Comparison of ENCODE assay signal across 11 cellular contexts in genomic region chr13:101875717-101876393, GRCh38.
A peak's percentile ranks its signal among the peaks of the same experiment; 100 is the strongest.
DNase-seq lines count a peak whose midpoint lies in the region; ATAC-seq, FAIRE-seq and TF ChIP-seq lines count a peak whose summit lies in the region.
"Had no signal": no experiment of that assay in that cellular context is flagged by ENCODE, and none has a peak within 500 bp of the region (broad histone marks: within the 10 kb centered on the region; RNA-seq: fewer than 3 reads in every experiment).

No MANE protein-coding gene starts in this region.

- FAIRE-seq in H1 (lab: Jason Lieb, UNC): no peak

- no peak overlapping the region for H3K27ac Mint-ChIP-seq in HFFc6
- H3K27ac Mint-ChIP-seq: T-helper 1 cell treated with Interleukin-12 subunit alpha and Interleukin-12 subunit beta and Interleukin-4 antibody, amounts not matched to agents 30 μg/mL and 1 μg/mL, for 36 hours had no signal

- no peak overlapping the region for H2BK5ac ChIP-seq in H1 (ENCODE audit: low read depth, low read length)

- CTCF ChIA-PET in H1 (lab: Charles Lee; ENCODE audit: partially characterized antibody): interaction anchor here (0.6 to 1.0 kb wide), 3 partner anchors 18 to 82 kb away, joined by 3 read pairs; no protein-coding TSS in a partner anchor

- H2BK20ac ChIP-seq in H1 (ENCODE audit: low read length): no peak overlapping the region

- no peak for ATAC-seq in GM18517 (IDR thresholded peaks at IDR 0.05; ENCODE audit: unreplicated experiment)
- ATAC-seq in HG03135 (IDR thresholded peaks at IDR 0.05; ENCODE audit: unreplicated experiment): no peak

- DNase-seq in HFFc6: peak; percentile 20
- peak; percentile 96 to 99 for DNase-seq in NCI-H526 (lab: John Stamatoyannopoulos, UW)
- no peak for DNase-seq in H1 (ENCODE audit: low read depth in 1 of 2, low spot score in 2 of 2)
- peak; percentile 89 for DNase-seq in retinal pigment epithelial cell (ENCODE audit: low read depth)
- no peak for DNase-seq in stimulated activated CD4-positive, alpha-beta T cell treated with anti-CD3 and anti-CD28 coated beads, Interleukin-4, amount 100 ng/mL, for 4 hours
- DNase-seq in NCI-H446 treated with DMSO at 0.1 percent for 48 hours (lab: John Stamatoyannopoulos, UW): no peak

- H3K27ac ChIP-seq in H1 (ENCODE audit: low read depth, low read length): no peak overlapping the region
- H3K27ac ChIP-seq: esophagus muscularis mucosa had no signal

- no peaks in the 10 kb centered on the region for H3K9me3 ChIP-seq in H1 (ENCODE audit: insufficient read depth in 2 of 2, low read depth in 1 of 2, low read length in 1 of 2)
- H3K9me3 ChIP-seq: esophagus muscularis mucosa had no signal

- no peak overlapping the region for H4K91ac ChIP-seq in H1 (replicated peaks; ENCODE audit: insufficient read length, low read length)

- H4K8ac ChIP-seq in H1 (ENCODE audit: extremely low read depth, insufficient read depth, low read length): no peak overlapping the region

- no peak for TF ChIP-seq POLR2A in H1 (IDR thresholded peaks at IDR 0.05; ENCODE audit: control extremely low read depth in 1 of 2, low read depth in 2 of 2, low read length in 2 of 2)

- no peaks in the 10 kb centered on the region for H3K79me1 ChIP-seq in H1 (ENCODE audit: low read depth, low read length)

- 0 out of 2 replicates have a peak overlapping the region, but pooled peaks have one; percentile 30 for H2AFZ ChIP-seq in H1 (ENCODE audit: low read length)

- no peaks in the 10 kb centered on the region for H4K20me1 ChIP-seq in H1 (replicated peaks in 1 of 2; ENCODE audit: control insufficient read depth in 1 of 2, insufficient read depth in 2 of 2, low read length in 2 of 2)

- H3K14ac ChIP-seq in H1 (ENCODE audit: insufficient read length): no peak overlapping the region

- WGBS in H1 (ENCODE audit: extremely low coverage in 1 of 2, insufficient coverage in 1 of 2, insufficient read length in 1 of 2, insufficient replicate concordance in 2 of 2, low coverage in 1 of 2, low lambda C conversion rate in 2 of 2, missing lambda C conversion rate in 1 of 2), 2 experiments: 89% methylated on average over 7 of the region's 7 CpGs; no CpG with 5 or more reads in 1 of the 2 experiments

- no peak overlapping the region for H3K4ac ChIP-seq in H1 (replicated peaks; ENCODE audit: insufficient read length, low read depth, low read length)

- H2AK5ac ChIP-seq in H1 (ENCODE audit: low read depth, low read length): no peak overlapping the region

- no peak overlapping the region for H3K56ac ChIP-seq in H1 (replicated peaks; ENCODE audit: insufficient read length, low read depth, low read length)

- H3K23me2 ChIP-seq in H1 (ENCODE audit: low read depth, low read length): no peaks in the 10 kb centered on the region

- POLR2A ChIA-PET in H1 (lab: Charles Lee; ENCODE audit: partially characterized antibody): no interaction called here

- no peak overlapping the region for H3K4me3 ChIP-seq in H1 (ENCODE audit: extremely low read depth in 1 of 4, insufficient read depth in 2 of 4, low read depth in 3 of 4, low read length in 4 of 4)
- no peak overlapping the region for H3K4me3 ChIP-seq in retinal pigment epithelial cell (ENCODE audit: low read length)
- H3K4me3 ChIP-seq: esophagus muscularis mucosa had no signal

- no peak overlapping the region for H3K4me3 Mint-ChIP-seq in HFFc6
- H3K4me3 Mint-ChIP-seq: neural crest cell; T-helper 1 cell treated with Interleukin-12 subunit alpha and Interleukin-12 subunit beta and Interleukin-4 antibody, amounts not matched to agents 30 μg/mL and 1 μg/mL, for 36 hours had no signal

- no peak overlapping the region for H2BK120ac ChIP-seq in H1 (replicated peaks; ENCODE audit: low read depth, low read length)

- H3K23ac ChIP-seq in H1 (ENCODE audit: insufficient read length): no peak overlapping the region

- H3K4me1 Mint-ChIP-seq in HFFc6 (ENCODE audit: low read depth): no peaks in the 10 kb centered on the region
- H3K4me1 Mint-ChIP-seq: neural crest cell had no signal

- H3K36me3 Mint-ChIP-seq in HFFc6 (ENCODE audit: low read depth): no peaks in the 10 kb centered on the region

- H3K79me2 ChIP-seq in H1 (ENCODE audit: control insufficient read depth in 1 of 2, insufficient read depth in 2 of 2, low read length in 2 of 2): no peaks in the 10 kb centered on the region

- no peak overlapping the region for H2BK15ac ChIP-seq in H1 (ENCODE audit: low read length)

- no peak for TF ChIP-seq EP300 in H1 (IDR thresholded peaks at IDR 0.05; ENCODE audit: borderline replicate concordance in 1 of 2, low read depth in 2 of 2, low read length in 2 of 2)

- no peak overlapping the region for H3K9ac ChIP-seq in H1 (replicated peaks in 1 of 4; ENCODE audit: extremely low read depth in 1 of 4, low read depth in 3 of 4, low read length in 3 of 4)

- H3K18ac ChIP-seq in H1 (ENCODE audit: extremely low read depth, low read length): no peak overlapping the region

- no peak for TF ChIP-seq CTCF in HFFc6 (IDR thresholded peaks at IDR 0.05)
- no peak for TF ChIP-seq CTCF in H1 (IDR thresholded peaks at IDR 0.05; ENCODE audit: control extremely low read depth in 1 of 3, insufficient read depth in 1 of 3, low read depth in 1 of 3, low read length in 3 of 3)
- no peak for TF ChIP-seq CTCF in retinal pigment epithelial cell (conservative IDR thresholded peaks at IDR 0.05; ENCODE audit: low read depth, low read length)

- no peaks in the 10 kb centered on the region for H3K36me3 ChIP-seq in H1 (ENCODE audit: control insufficient read depth in 2 of 4, insufficient read depth in 4 of 4, low read length in 3 of 4)
- H3K36me3 ChIP-seq: esophagus muscularis mucosa had no signal

- H3K4me2 ChIP-seq in H1 (ENCODE audit: insufficient read depth in 1 of 2, low read depth in 2 of 2, low read length in 2 of 2): no peak overlapping the region

- H3K4me1 ChIP-seq in H1 (replicated peaks in 1 of 4; ENCODE audit: control insufficient read depth in 3 of 4, insufficient read depth in 4 of 4, low read length in 3 of 4): peaks cover 0 to 4% (median 0%) of the 10 kb centered on the region in 4 experiments; a peak in 1 of 7 replicates
- H3K4me1 ChIP-seq: esophagus muscularis mucosa had no signal

- TF ChIP-seq RAD21 in H1 (IDR thresholded peaks at IDR 0.05 in 1 of 2, conservative IDR thresholded peaks at IDR 0.05 in 1 of 2; ENCODE audit: low read depth in 2 of 2, low read length in 2 of 2): no peak

- no peak overlapping the region for H2BK12ac ChIP-seq in H1 (ENCODE audit: low read depth, low read length)

- peaks cover 5% of the 10 kb centered on the region; the same call in 1 of the 2 replicates for H3K27me3 Mint-ChIP-seq in HFFc6 (ENCODE audit: insufficient read depth)

- no peaks in the 10 kb centered on the region for H3K27me3 ChIP-seq in H1 (replicated peaks in 1 of 4; ENCODE audit: control insufficient read depth in 3 of 4, extremely low read depth in 1 of 4, insufficient read depth in 3 of 4, low read length in 3 of 4)
- H3K27me3 ChIP-seq: esophagus muscularis mucosa had no signal

- no peak overlapping the region for H4K5ac ChIP-seq in H1 (ENCODE audit: insufficient read length, low read depth, low read length)

- H3K9me3 Mint-ChIP-seq in HFFc6: no peaks in the 10 kb centered on the region
- H3K9me3 Mint-ChIP-seq: neural crest cell; T-helper 1 cell treated with Interleukin-12 subunit alpha and Interleukin-12 subunit beta and Interleukin-4 antibody, amounts not matched to agents 30 μg/mL and 1 μg/mL, for 36 hours had no signal

TF ChIP-seq in H1, 55 proteins besides CTCF, POLR2A, EP300 and RAD21:
- TF ChIP-seq TEAD4 (IDR thresholded peaks at IDR 0.05; ENCODE audit: low read depth, low read length): no peak
- TF ChIP-seq ATF2 (IDR thresholded peaks at IDR 0.05; ENCODE audit: low read length): no peak
- no peak for TF ChIP-seq HDAC6 (IDR thresholded peaks at IDR 0.05; ENCODE audit: low read depth, low read length)
- TF ChIP-seq BRCA1 (IDR thresholded peaks at IDR 0.05; ENCODE audit: low read depth, low read length): no peak
- TF ChIP-seq NANOG (IDR thresholded peaks at IDR 0.05; ENCODE audit: insufficient read depth, low read depth, low read length, poor library complexity, severe bottlenecking): no peak
- no peak for TF ChIP-seq JUND (IDR thresholded peaks at IDR 0.05; ENCODE audit: low read length)
- TF ChIP-seq ZNF274 (IDR thresholded peaks at IDR 0.05; ENCODE audit: borderline replicate concordance, extremely low read depth, low read length): no peak
- TF ChIP-seq, protein P1, sequence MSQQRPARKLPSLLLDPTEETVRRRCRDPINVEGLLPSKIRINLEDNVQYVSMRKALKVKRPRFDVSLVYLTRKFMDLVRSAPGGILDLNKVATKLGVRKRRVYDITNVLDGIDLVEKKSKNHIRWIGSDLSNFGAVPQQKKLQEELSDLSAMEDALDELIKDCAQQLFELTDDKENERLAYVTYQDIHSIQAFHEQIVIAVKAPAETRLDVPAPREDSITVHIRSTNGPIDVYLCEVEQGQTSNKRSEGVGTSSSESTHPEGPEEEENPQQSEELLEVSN (IDR thresholded peaks at IDR 0.05): no peak
- no peak for TF ChIP-seq SIX5 (IDR thresholded peaks at IDR 0.05; ENCODE audit: low read depth, low read length)
- no peak for TF ChIP-seq PHF8 (conservative IDR thresholded peaks at IDR 0.05; ENCODE audit: low read depth, low read length)
- TF ChIP-seq SP2 (IDR thresholded peaks at IDR 0.05; ENCODE audit: low read length): no peak
TF ChIP-seq in H1: peak in this region for 0.

Comparison
In these comparisons a context has a peak if more than half of its experiments do, and no peak if none do; other contexts are left out.
1. DNase-seq: peak in HFFc6 (single experiment), NCI-H526 (2 of 2) and retinal pigment epithelial cell (single experiment); none in H1 (0 of 2), stimulated activated CD4-positive, alpha-beta T cell treated with anti-CD3 and anti-CD28 coated beads, Interleukin-4, amount 100 ng/mL, for 4 hours (0 of 2) and NCI-H446 treated with DMSO at 0.1 percent for 48 hours (single experiment).